Comparison of ENCODE assay signal across 1 cellular context in genomic region chr20:58981564-58982364, GRCh38.
A peak's percentile ranks its signal among the peaks of the same experiment; 100 is the strongest.
TF ChIP-seq lines count a peak whose summit lies in the region.

No MANE protein-coding gene starts in this region.

TF ChIP-seq in K562, 482 proteins besides CTCF, POLR2A, EP300 and RAD21 (continues in another document):
- TF ChIP-seq ZNF79 (CRISPR knock-in tag; IDR thresholded peaks at IDR 0.05; ENCODE audit: low read depth), result no peak
- TF ChIP-seq, protein P1, sequence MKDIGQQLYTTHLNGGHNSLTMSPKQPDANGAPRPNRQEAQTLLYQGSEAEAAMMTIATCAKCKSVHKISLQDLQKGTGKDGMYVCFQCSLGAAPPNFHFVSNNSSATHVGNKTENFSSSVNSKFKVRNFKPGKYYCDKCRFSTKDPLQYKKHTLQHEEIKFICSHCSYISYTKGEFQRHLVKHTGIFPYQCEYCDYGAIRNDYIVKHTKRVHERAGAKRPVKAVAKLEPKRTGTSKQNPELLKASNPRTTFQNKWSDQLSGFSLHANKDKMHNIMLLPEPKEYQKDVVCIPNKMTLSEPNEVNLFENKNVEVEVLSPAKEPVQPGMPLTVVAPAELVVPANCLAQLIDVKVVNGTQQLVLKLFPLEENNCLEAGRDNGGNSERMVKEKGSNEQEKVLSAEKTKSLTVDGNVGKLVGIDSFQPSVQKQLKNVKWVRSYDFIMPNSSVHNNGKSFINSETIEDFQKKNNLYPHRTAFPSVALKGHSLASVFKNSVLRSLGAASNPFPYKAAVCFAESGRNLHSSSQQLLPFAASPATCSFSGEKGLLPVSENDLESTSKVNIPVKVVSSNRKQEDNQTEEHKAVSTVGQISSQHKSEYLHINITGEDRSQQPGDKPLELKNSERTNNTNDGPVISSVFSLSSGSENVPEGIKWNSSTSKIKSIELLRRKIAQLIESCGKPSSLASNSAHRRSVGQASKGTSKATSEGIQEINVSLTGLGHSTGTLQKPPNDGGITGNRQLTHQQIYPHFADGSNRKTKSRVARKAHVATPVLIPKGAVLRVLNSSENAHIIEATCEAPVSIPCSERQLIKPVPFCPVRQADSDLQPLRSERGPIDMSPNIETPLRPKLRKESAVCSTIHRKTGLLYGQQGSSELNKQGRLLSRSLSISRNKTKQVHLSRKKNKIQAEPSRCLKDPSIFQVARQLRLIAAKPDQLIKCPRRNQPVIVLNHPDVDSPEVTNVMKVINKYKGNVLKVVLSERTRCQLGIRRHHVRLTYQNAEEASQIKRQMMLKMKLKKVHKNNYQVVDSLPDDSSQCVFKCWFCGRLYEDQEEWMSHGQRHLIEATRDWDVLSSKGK (CRISPR knock-in tag; IDR thresholded peaks at IDR 0.05), result no peak
- TF ChIP-seq VEZF1 (CRISPR knock-in tag; IDR thresholded peaks at IDR 0.05), result no peak
- TF ChIP-seq DNMT1 (IDR thresholded peaks at IDR 0.05), result no peak
- TF ChIP-seq, protein P2, sequence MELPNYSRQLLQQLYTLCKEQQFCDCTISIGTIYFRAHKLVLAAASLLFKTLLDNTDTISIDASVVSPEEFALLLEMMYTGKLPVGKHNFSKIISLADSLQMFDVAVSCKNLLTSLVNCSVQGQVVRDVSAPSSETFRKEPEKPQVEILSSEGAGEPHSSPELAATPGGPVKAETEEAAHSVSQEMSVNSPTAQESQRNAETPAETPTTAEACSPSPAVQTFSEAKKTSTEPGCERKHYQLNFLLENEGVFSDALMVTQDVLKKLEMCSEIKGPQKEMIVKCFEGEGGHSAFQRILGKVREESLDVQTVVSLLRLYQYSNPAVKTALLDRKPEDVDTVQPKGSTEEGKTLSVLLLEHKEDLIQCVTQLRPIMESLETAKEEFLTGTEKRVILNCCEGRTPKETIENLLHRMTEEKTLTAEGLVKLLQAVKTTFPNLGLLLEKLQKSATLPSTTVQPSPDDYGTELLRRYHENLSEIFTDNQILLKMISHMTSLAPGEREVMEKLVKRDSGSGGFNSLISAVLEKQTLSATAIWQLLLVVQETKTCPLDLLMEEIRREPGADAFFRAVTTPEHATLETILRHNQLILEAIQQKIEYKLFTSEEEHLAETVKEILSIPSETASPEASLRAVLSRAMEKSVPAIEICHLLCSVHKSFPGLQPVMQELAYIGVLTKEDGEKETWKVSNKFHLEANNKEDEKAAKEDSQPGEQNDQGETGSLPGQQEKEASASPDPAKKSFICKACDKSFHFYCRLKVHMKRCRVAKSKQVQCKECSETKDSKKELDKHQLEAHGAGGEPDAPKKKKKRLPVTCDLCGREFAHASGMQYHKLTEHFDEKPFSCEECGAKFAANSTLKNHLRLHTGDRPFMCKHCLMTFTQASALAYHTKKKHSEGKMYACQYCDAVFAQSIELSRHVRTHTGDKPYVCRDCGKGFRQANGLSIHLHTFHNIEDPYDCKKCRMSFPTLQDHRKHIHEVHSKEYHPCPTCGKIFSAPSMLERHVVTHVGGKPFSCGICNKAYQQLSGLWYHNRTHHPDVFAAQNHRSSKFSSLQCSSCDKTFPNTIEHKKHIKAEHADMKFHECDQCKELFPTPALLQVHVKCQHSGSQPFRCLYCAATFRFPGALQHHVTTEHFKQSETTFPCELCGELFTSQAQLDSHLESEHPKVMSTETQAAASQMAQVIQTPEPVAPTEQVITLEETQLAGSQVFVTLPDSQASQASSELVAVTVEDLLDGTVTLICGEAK (IDR thresholded peaks at IDR 0.05), result 0 out of 2 replicates have a peak, but pooled peaks have one; percentile 12
- TF ChIP-seq, protein P2 (CRISPR knock-in tag; IDR thresholded peaks at IDR 0.05), result no peak
- 0 out of 2 replicates have a peak, but pooled peaks have one; percentile 4 for TF ChIP-seq SMAD4 (CRISPR knock-in tag; conservative IDR thresholded peaks at IDR 0.05)
- no peak for TF ChIP-seq MTA3 (IDR thresholded peaks at IDR 0.05; ENCODE audit: borderline replicate concordance)
- TF ChIP-seq CTBP1 (IDR thresholded peaks at IDR 0.05; ENCODE audit: borderline replicate concordance), result no peak
- no peak for TF ChIP-seq KAT2B (IDR thresholded peaks at IDR 0.05; ENCODE audit: low read depth, low read length)
- TF ChIP-seq CEBPG (CRISPR knock-in tag; IDR thresholded peaks at IDR 0.05), result no peak
- TF ChIP-seq CEBPG (tag; conservative IDR thresholded peaks at IDR 0.05 in 1 of 2, IDR thresholded peaks at IDR 0.05 in 1 of 2), result no peak
- no peak for TF ChIP-seq ARID1B (IDR thresholded peaks at IDR 0.05)
- TF ChIP-seq, protein P3, sequence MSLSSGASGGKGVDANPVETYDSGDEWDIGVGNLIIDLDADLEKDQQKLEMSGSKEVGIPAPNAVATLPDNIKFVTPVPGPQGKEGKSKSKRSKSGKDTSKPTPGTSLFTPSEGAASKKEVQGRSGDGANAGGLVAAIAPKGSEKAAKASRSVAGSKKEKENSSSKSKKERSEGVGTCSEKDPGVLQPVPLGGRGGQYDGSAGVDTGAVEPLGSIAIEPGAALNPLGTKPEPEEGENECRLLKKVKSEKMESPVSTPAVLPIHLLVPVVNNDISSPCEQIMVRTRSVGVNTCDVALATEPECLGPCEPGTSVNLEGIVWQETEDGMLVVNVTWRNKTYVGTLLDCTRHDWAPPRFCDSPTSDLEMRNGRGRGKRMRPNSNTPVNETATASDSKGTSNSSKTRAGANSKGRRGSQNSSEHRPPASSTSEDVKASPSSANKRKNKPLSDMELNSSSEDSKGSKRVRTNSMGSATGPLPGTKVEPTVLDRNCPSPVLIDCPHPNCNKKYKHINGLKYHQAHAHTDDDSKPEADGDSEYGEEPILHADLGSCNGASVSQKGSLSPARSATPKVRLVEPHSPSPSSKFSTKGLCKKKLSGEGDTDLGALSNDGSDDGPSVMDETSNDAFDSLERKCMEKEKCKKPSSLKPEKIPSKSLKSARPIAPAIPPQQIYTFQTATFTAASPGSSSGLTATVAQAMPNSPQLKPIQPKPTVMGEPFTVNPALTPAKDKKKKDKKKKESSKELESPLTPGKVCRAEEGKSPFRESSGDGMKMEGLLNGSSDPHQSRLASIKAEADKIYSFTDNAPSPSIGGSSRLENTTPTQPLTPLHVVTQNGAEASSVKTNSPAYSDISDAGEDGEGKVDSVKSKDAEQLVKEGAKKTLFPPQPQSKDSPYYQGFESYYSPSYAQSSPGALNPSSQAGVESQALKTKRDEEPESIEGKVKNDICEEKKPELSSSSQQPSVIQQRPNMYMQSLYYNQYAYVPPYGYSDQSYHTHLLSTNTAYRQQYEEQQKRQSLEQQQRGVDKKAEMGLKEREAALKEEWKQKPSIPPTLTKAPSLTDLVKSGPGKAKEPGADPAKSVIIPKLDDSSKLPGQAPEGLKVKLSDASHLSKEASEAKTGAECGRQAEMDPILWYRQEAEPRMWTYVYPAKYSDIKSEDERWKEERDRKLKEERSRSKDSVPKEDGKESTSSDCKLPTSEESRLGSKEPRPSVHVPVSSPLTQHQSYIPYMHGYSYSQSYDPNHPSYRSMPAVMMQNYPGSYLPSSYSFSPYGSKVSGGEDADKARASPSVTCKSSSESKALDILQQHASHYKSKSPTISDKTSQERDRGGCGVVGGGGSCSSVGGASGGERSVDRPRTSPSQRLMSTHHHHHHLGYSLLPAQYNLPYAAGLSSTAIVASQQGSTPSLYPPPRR (CRISPR knock-in tag; IDR thresholded peaks at IDR 0.05; ENCODE audit: borderline replicate concordance), result no peak
- TF ChIP-seq ZBTB1 (CRISPR knock-in tag; IDR thresholded peaks at IDR 0.05; ENCODE audit: borderline replicate concordance, low read depth), result no peak; the same call in 1 of the 2 replicates
- no peak for TF ChIP-seq ZNF232 (CRISPR knock-in tag; IDR thresholded peaks at IDR 0.05)
- no peak for TF ChIP-seq RNF219 (CRISPR knock-in tag; IDR thresholded peaks at IDR 0.05)
- TF ChIP-seq ZNF175 (CRISPR knock-in tag; IDR thresholded peaks at IDR 0.05; ENCODE audit: low read depth), result no peak
- TF ChIP-seq ZNF263 (CRISPR knock-in tag; IDR thresholded peaks at IDR 0.05; ENCODE audit: borderline replicate concordance), result peak; percentile 40; the same call in 1 of the 2 replicates
- no peak for TF ChIP-seq HNRNPLL (IDR thresholded peaks at IDR 0.05; ENCODE audit: low read depth, low read length, poor library complexity, severe bottlenecking)
- TF ChIP-seq, protein P4, sequence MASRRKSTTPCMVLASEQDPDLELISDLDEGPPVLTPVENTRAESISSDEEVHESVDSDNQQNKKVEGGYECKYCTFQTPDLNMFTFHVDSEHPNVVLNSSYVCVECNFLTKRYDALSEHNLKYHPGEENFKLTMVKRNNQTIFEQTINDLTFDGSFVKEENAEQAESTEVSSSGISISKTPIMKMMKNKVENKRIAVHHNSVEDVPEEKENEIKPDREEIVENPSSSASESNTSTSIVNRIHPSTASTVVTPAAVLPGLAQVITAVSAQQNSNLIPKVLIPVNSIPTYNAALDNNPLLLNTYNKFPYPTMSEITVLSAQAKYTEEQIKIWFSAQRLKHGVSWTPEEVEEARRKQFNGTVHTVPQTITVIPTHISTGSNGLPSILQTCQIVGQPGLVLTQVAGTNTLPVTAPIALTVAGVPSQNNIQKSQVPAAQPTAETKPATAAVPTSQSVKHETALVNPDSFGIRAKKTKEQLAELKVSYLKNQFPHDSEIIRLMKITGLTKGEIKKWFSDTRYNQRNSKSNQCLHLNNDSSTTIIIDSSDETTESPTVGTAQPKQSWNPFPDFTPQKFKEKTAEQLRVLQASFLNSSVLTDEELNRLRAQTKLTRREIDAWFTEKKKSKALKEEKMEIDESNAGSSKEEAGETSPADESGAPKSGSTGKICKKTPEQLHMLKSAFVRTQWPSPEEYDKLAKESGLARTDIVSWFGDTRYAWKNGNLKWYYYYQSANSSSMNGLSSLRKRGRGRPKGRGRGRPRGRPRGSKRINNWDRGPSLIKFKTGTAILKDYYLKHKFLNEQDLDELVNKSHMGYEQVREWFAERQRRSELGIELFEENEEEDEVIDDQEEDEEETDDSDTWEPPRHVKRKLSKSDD (conservative IDR thresholded peaks at IDR 0.05; ENCODE audit: low read length), result no peak
- TF ChIP-seq CBX5 (IDR thresholded peaks at IDR 0.05; ENCODE audit: borderline replicate concordance, low read depth), result no peak
- TF ChIP-seq SMAD1 (IDR thresholded peaks at IDR 0.05; ENCODE audit: low read depth, low read length, partially characterized antibody), result no peak
- no peak for TF ChIP-seq TCFL5 (CRISPR knock-in tag; conservative IDR thresholded peaks at IDR 0.05)
- peak; percentile 27; the same call in 1 of the 2 replicates for TF ChIP-seq NFRKB (IDR thresholded peaks at IDR 0.05; ENCODE audit: low read depth)
- TF ChIP-seq ZNF445 (CRISPR knock-in tag; IDR thresholded peaks at IDR 0.05; ENCODE audit: low read depth), result no peak
- TF ChIP-seq, protein P5, sequence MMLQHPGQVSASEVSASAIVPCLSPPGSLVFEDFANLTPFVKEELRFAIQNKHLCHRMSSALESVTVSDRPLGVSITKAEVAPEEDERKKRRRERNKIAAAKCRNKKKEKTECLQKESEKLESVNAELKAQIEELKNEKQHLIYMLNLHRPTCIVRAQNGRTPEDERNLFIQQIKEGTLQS (IDR thresholded peaks at IDR 0.05), result no peak
- TF ChIP-seq, protein P5 (CRISPR knock-in tag; conservative IDR thresholded peaks at IDR 0.05), result no peak
- TF ChIP-seq DIDO1 (tag; IDR thresholded peaks at IDR 0.05; ENCODE audit: low read depth), result no peak
- TF ChIP-seq RAD51 (IDR thresholded peaks at IDR 0.05; ENCODE audit: borderline replicate concordance, low read depth), result no peak
- no peak for TF ChIP-seq NRF1 (conservative IDR thresholded peaks at IDR 0.05 in 1 of 2, IDR thresholded peaks at IDR 0.05 in 1 of 2)
- no peak for TF ChIP-seq MXI1 (IDR thresholded peaks at IDR 0.05; ENCODE audit: low read depth, low read length)
- no peak for TF ChIP-seq NFATC3 (IDR thresholded peaks at IDR 0.05)
